In genomic region chr3:163335429-163335828, GRCh38 we compare ENCODE assay signal across 24 cellular contexts.
"Had no signal": no experiment of that assay in that cellular context is flagged by ENCODE, and none has a peak within 500 bp of the region (broad histone marks: within the 10 kb centered on the region; RNA-seq: fewer than 3 reads in every experiment).

No MANE protein-coding gene starts in this region.

- H3K9me3 ChIP-seq: MG63, SJCRH30 had no signal

- H3K4me3 ChIP-seq: MG63, PC-9, Peyer's patch, SJCRH30 had no signal

- H3K27me3 ChIP-seq: MG63, Peyer's patch, SJCRH30 had no signal

- H3K4me2 ChIP-seq: PC-9 had no signal

- H2AFZ ChIP-seq: PC-9 had no signal

- DNase-seq: Karpas-422; KG1; MG63; NCI-H1092 treated with DMSO at 0.1 percent for 48 hours; NCI-H1436; NCI-H187; NCI-H2029; NCI-H2081 treated with DMSO at 0.1 percent for 48 hours; NCI-H2171; NCI-H226; NCI-H446; NCI-H510A treated with DMSO at 0.1 percent for 48 hours; NCI-H526 treated with DMSO at 0.1 percent for 48 hours; NCI-H748 treated with DMSO at 0.1 percent for 48 hours; NK-92 treated with Interleukin-12 subunit alpha and Interleukin-12 subunit beta, amount 100 ng/mL, for 24 hours; OCI-M1; PC-9; Peyer's patch; SHP77 treated with DMSO at 0.1 percent for 48 hours; SJCRH30; T-helper 1 cell; T-helper 17 cell had no signal

- ATAC-seq: Right ventricle myocardium inferior, SK-N-SH treated with all-trans-retinoic acid at 6 μM for 48 hours, T-helper 17 cell had no signal

- H3K4me1 ChIP-seq: Peyer's patch, SJCRH30 had no signal

- H3K36me3 ChIP-seq: MG63, Peyer's patch, SJCRH30 had no signal

- H3K27ac ChIP-seq: PC-9, Peyer's patch, SJCRH30 had no signal
